Comparison of ENCODE assay signal across 1 cellular context in genomic region chr2:110726285-110726684, GRCh38.
TF ChIP-seq lines count a peak whose summit lies in the region.

No MANE protein-coding gene starts in this region.

TF ChIP-seq in GM23338, 12 proteins besides CTCF, POLR2A, EP300 and RAD21 (continued from another document):
- TF ChIP-seq, protein P1, sequence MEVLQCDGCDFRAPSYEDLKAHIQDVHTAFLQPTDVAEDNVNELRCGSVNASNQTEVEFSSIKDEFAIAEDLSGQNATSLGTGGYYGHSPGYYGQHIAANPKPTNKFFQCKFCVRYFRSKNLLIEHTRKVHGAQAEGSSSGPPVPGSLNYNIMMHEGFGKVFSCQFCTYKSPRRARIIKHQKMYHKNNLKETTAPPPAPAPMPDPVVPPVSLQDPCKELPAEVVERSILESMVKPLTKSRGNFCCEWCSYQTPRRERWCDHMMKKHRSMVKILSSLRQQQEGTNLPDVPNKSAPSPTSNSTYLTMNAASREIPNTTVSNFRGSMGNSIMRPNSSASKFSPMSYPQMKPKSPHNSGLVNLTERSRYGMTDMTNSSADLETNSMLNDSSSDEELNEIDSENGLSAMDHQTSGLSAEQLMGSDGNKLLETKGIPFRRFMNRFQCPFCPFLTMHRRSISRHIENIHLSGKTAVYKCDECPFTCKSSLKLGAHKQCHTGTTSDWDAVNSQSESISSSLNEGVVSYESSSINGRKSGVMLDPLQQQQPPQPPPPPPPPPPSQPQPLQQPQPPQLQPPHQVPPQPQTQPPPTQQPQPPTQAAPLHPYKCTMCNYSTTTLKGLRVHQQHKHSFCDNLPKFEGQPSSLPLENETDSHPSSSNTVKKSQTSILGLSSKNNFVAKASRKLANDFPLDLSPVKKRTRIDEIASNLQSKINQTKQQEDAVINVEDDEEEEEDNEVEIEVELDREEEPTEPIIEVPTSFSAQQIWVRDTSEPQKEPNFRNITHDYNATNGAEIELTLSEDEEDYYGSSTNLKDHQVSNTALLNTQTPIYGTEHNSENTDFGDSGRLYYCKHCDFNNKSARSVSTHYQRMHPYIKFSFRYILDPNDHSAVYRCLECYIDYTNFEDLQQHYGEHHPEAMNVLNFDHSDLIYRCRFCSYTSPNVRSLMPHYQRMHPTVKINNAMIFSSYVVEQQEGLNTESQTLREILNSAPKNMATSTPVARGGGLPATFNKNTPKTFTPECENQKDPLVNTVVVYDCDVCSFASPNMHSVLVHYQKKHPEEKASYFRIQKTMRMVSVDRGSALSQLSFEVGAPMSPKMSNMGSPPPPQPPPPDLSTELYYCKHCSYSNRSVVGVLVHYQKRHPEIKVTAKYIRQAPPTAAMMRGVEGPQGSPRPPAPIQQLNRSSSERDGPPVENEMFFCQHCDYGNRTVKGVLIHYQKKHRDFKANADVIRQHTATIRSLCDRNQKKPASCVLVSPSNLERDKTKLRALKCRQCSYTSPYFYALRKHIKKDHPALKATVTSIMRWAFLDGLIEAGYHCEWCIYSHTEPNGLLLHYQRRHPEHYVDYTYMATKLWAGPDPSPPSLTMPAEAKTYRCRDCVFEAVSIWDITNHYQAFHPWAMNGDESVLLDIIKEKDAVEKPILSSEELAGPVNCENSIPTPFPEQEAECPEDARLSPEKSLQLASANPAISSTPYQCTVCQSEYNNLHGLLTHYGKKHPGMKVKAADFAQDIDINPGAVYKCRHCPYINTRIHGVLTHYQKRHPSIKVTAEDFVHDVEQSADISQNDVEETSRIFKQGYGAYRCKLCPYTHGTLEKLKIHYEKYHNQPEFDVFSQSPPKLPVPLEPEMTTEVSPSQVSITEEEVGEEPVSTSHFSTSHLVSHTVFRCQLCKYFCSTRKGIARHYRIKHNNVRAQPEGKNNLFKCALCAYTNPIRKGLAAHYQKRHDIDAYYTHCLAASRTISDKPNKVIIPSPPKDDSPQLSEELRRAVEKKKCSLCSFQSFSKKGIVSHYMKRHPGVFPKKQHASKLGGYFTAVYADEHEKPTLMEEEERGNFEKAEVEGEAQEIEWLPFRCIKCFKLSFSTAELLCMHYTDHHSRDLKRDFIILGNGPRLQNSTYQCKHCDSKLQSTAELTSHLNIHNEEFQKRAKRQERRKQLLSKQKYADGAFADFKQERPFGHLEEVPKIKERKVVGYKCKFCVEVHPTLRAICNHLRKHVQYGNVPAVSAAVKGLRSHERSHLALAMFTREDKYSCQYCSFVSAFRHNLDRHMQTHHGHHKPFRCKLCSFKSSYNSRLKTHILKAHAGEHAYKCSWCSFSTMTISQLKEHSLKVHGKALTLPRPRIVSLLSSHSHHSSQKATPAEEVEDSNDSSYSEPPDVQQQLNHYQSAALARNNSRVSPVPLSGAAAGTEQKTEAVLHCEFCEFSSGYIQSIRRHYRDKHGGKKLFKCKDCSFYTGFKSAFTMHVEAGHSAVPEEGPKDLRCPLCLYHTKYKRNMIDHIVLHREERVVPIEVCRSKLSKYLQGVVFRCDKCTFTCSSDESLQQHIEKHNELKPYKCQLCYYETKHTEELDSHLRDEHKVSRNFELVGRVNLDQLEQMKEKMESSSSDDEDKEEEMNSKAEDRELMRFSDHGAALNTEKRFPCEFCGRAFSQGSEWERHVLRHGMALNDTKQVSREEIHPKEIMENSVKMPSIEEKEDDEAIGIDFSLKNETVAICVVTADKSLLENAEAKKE (CRISPR knock-in tag; IDR thresholded peaks at IDR 0.05) = no peak
- no peak for TF ChIP-seq ETS1 (IDR thresholded peaks at IDR 0.05)
- TF ChIP-seq, protein P2, sequence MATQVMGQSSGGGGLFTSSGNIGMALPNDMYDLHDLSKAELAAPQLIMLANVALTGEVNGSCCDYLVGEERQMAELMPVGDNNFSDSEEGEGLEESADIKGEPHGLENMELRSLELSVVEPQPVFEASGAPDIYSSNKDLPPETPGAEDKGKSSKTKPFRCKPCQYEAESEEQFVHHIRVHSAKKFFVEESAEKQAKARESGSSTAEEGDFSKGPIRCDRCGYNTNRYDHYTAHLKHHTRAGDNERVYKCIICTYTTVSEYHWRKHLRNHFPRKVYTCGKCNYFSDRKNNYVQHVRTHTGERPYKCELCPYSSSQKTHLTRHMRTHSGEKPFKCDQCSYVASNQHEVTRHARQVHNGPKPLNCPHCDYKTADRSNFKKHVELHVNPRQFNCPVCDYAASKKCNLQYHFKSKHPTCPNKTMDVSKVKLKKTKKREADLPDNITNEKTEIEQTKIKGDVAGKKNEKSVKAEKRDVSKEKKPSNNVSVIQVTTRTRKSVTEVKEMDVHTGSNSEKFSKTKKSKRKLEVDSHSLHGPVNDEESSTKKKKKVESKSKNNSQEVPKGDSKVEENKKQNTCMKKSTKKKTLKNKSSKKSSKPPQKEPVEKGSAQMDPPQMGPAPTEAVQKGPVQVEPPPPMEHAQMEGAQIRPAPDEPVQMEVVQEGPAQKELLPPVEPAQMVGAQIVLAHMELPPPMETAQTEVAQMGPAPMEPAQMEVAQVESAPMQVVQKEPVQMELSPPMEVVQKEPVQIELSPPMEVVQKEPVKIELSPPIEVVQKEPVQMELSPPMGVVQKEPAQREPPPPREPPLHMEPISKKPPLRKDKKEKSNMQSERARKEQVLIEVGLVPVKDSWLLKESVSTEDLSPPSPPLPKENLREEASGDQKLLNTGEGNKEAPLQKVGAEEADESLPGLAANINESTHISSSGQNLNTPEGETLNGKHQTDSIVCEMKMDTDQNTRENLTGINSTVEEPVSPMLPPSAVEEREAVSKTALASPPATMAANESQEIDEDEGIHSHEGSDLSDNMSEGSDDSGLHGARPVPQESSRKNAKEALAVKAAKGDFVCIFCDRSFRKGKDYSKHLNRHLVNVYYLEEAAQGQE (IDR thresholded peaks at IDR 0.05; ENCODE audit: unreplicated experiment) = no peak
- no peak for TF ChIP-seq ZNF114 (CRISPR knock-in tag; IDR thresholded peaks at IDR 0.05)
